In the genomic region with DNA sequence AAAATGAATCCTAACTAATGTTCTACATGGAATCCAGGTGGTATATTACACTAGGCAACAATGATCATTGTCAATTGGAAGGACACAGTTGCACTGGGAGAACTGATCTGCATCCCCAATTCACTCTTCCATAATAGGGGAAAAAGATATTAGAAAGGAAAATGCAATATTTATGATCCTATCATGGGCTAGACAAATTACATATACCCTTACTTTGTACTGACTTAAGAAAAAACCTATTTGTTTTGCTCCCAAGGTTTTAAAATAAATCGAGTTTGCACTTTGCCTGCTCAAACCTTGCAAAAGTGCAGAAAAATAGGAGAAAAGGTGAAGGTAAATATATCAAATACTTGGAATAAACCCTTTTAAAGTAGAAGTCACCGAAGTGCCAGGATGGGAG, we compare ENCODE assay signal across 30 cellular contexts. TPM values are rescaled to one million over a fixed set of nuclear protein-coding genes. Genes with fewer than 3 reads are reported as not detected.
"Had no signal": no experiment of that assay in that cellular context is flagged by ENCODE, and none has a peak within 500 bp of the region (broad histone marks: within the 10 kb centered on the region; RNA-seq: fewer than 3 reads in every experiment).

No MANE protein-coding gene starts in this region.

- H3K9me3 Mint-ChIP-seq: stimulated activated memory B cell treated with anti-CD40 and anti-IgM and Interleukin-4, amounts not matched to agents 10 μg/mL and 1 μg/mL and 100 μg/mL, for 72 hours had no signal

- H3K36me3 Mint-ChIP-seq: neural progenitor cell; stimulated activated memory B cell treated with anti-CD40 and anti-IgM and Interleukin-4, amounts not matched to agents 10 μg/mL and 1 μg/mL and 100 μg/mL, for 72 hours had no signal

- H3K4me3 ChIP-seq: neural progenitor cell, ovary, psoas muscle, skin epidermis, smooth muscle cell, spleen, suprapubic skin, testis, tibial artery, transverse colon, upper lobe of left lung, vagina had no signal

- H3K27ac Mint-ChIP-seq: natural killer cell; nephron; neural progenitor cell; progenitor cell of endocrine pancreas; stimulated activated memory B cell treated with anti-CD40 and anti-IgM and Interleukin-4, amounts not matched to agents 10 μg/mL and 1 μg/mL and 100 μg/mL, for 72 hours; stimulated activated naive CD8-positive, alpha-beta T cell treated with anti-CD3 and anti-CD28 coated beads, Interleukin-15, amount 100 ng/mL, for 72 hours had no signal

- H3K36me3 ChIP-seq: neural progenitor cell, ovary, spleen, suprapubic skin, tibial artery, transverse colon, upper lobe of left lung, vagina had no signal

- ATAC-seq: natural killer cell; psoas muscle; sciatic nerve; stimulated activated memory B cell treated with anti-CD40 and anti-IgM and Interleukin-4, amounts not matched to agents 10 μg/mL and 1 μg/mL and 100 μg/mL, for 72 hours; stimulated activated naive CD8-positive, alpha-beta T cell treated with anti-CD3 and anti-CD28 coated beads, Interleukin-15, amount 100 ng/mL, for 72 hours; stimulated activated naive CD8-positive, alpha-beta T cell treated with anti-CD3 and anti-CD28 coated beads, Interleukin-15, Interleukin-2, amounts not matched to agents 100 U/mL and 50 U/mL, for 24 hours had no signal

- H3K4me3 Mint-ChIP-seq: natural killer cell; neural progenitor cell; stimulated activated memory B cell treated with anti-CD40 and anti-IgM and Interleukin-4, amounts not matched to agents 10 μg/mL and 1 μg/mL and 100 μg/mL, for 72 hours; stimulated activated naive CD8-positive, alpha-beta T cell treated with anti-CD3 and anti-CD28 coated beads, Interleukin-15, amount 100 ng/mL, for 72 hours had no signal

- H3K9ac ChIP-seq: neural progenitor cell, parathyroid adenoma had no signal

- H3K9me3 ChIP-seq: psoas muscle, spleen, suprapubic skin, testis, tibial artery, transverse colon, upper lobe of left lung, vagina had no signal

- DNase-seq: natural killer cell; occipital lobe; ovary; posterior cingulate gyrus; psoas muscle; spleen; stimulated activated CD4-positive, alpha-beta T cell treated with anti-CD3 and anti-CD28 coated beads, Interleukin-12 subunit alpha, Interleukin-12 subunit beta, amount 100 ng/mL, for 4 hours; stimulated activated CD4-positive, alpha-beta T cell treated with anti-CD3 and anti-CD28 coated beads, Interleukin-1b, Interleukin-23, amount 100 ng/mL, for 48 hours; stimulated activated CD4-positive, alpha-beta T cell treated with anti-CD3 and anti-CD28 coated beads, Interleukin-4, amount 100 ng/mL, for 1 hour; stimulated activated CD4-positive, alpha-beta T cell treated with anti-CD3 and anti-CD28 coated beads, Interleukin-4, amount 100 ng/mL, for 4 hours; stimulated activated CD8-positive, alpha-beta memory T cell treated with anti-CD3 and anti-CD28 coated beads, Interleukin-4, amount 100 ng/mL, for 48 hours; stimulated activated naive CD4-positive, alpha-beta T cell; stimulated activated naive CD8-positive, alpha-beta T cell treated with anti-CD3 and anti-CD28 coated beads, Interleukin-15, amount 100 ng/mL, for 72 hours; stimulated activated naive CD8-positive, alpha-beta T cell treated with anti-CD3 and anti-CD28 coated beads, Interleukin-15, Interleukin-2, amounts not matched to agents 100 U/mL and 50 U/mL, for 24 hours; substantia nigra; testis; tibial artery; transverse colon; upper lobe of left lung had no signal

- H3K27me3 ChIP-seq: ovary had no signal

RNA-seq across cellular contexts. Expression of gene PAX3, which starts 11.0 kb away (rescaled TPM):
- polyA plus RNA-seq: neural cell, ovary, smooth muscle cell, spleen had no signal
